Comparison of ENCODE assay signal across 22 cellular contexts in the genomic region with DNA sequence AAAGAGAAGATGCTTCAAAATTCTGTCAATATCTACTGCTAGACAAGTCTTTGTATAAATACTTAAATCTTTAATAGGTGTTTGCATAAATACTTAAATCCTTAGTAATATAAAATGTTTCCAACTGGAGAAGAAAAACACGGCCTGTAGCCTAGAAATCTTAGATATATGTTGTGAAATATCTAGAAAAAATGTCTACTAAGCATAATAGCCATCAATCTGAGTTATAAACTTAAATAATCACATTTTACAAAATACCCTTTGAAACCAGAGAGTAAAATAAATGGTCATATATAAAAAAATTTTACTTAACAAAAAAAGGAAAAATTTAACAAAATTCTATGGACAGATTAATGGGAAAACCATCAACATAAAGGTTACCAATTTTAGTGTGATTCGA.
DNase-seq lines count a peak whose midpoint lies in the region; ATAC-seq, FAIRE-seq and TF ChIP-seq lines count a peak whose summit lies in the region.
"Had no signal": no experiment of that assay in that cellular context is flagged by ENCODE, and none has a peak within 500 bp of the region (broad histone marks: within the 10 kb centered on the region; RNA-seq: fewer than 3 reads in every experiment).

No MANE protein-coding gene starts in this region.

- H2AFZ ChIP-seq in smooth muscle cell (ENCODE audit: low read depth), result no peak overlapping the region
- H2AFZ ChIP-seq: GM23338 had no signal

- no peak for TF ChIP-seq EP300 in A549 (IDR thresholded peaks at IDR 0.05)

- no peaks in the 10 kb centered on the region for H3K27me3 ChIP-seq in smooth muscle cell (ENCODE audit: low read depth)

- no peak for ATAC-seq in A549
- ATAC-seq: CD8-positive, alpha-beta T cell; GM12878; GM23338 had no signal

- peaks cover 30% of the 10 kb centered on the region for H3K4me1 ChIP-seq in A549
- no peaks in the 10 kb centered on the region for H3K4me1 ChIP-seq in smooth muscle cell (ENCODE audit: low read depth)
- H3K4me1 ChIP-seq: Caco-2 had no signal

- CTCF ChIA-PET in A549 (lab: Yijun Ruan, JAX), result no interaction called here

- FAIRE-seq in A549 (lab: Jason Lieb, UNC) (no peak), RCC 7860 (lab: Jason Lieb, UNC) (peak; percentile 62), endometrium (lab: Jason Lieb, UNC) (peak; percentile 45)
- FAIRE-seq: D721Med, GM12878, GM19239, H54 had no signal

- peaks cover 26% of the 10 kb centered on the region for H4K20me1 ChIP-seq in smooth muscle cell (ENCODE audit: low read depth)

- no peak for TF ChIP-seq POLR2A in A549 (IDR thresholded peaks at IDR 0.05; ENCODE audit: low read length)

- POLR2A ChIA-PET in A549 (lab: Yijun Ruan, JAX), result no interaction called here

- no peak overlapping the region for H3K9ac ChIP-seq in smooth muscle cell (ENCODE audit: low read depth)

- H3K79me2 ChIP-seq in smooth muscle cell (ENCODE audit: low read depth), result peaks cover 66% of the 10 kb centered on the region

- H3K4me2 ChIP-seq in A549, result no peak overlapping the region
- H3K4me2 ChIP-seq in smooth muscle cell, result no peak overlapping the region
- H3K4me2 ChIP-seq: GM23338 had no signal

- no peak overlapping the region for H3K27ac ChIP-seq in A549
- peak overlapping the region; percentile 5 for H3K27ac ChIP-seq in smooth muscle cell (ENCODE audit: low read depth)
- no peak overlapping the region for H3K27ac ChIP-seq in coronary artery

- H3K4me3 ChIP-seq in A549 (no peak overlapping the region), smooth muscle cell (no peak overlapping the region), coronary artery (no peak overlapping the region)
- H3K4me3 ChIP-seq: GM12878, GM23338, HAP-1 had no signal

- no peak for TF ChIP-seq RAD21 in A549 (conservative IDR thresholded peaks at IDR 0.05 in 1 of 2, IDR thresholded peaks at IDR 0.05 in 1 of 2)

- peaks cover 22% of the 10 kb centered on the region for H3K36me3 ChIP-seq in smooth muscle cell (ENCODE audit: low read depth)
- H3K36me3 ChIP-seq: HAP-1 had no signal

- WGBS in A549 (ENCODE audit: missing lambda C conversion rate), result 84% methylated on average over 2 of the region's 2 CpGs
- WGBS in smooth muscle cell (ENCODE audit: low lambda C conversion rate), result 90% methylated on average over 2 of the region's 2 CpGs

- DNase-seq in A549 (ENCODE audit: low read depth in 1 of 2, low spot score in 1 of 2), result no peak
- no peak for DNase-seq in RCC 7860 (ENCODE audit: low spot score)
- DNase-seq in smooth muscle cell (lab: John Stamatoyannopoulos, UW; ENCODE audit: unreplicated experiment), result no peak
- no peak for DNase-seq in NCI-H2196 treated with DMSO at 0.1 percent for 48 hours (lab: John Stamatoyannopoulos, UW; ENCODE audit: unreplicated experiment)
- DNase-seq in H4 (ENCODE audit: low spot score), result no peak
- no peak for DNase-seq in coronary artery (ENCODE audit: low spot score)
- DNase-seq: 8988T; C1 segment of cervical spinal cord; Caco-2; CD8-positive, alpha-beta T cell; DMS 273 treated with DMSO at 0.1 percent for 48 hours; DMS79; EL; GDM1; HFFc6 had no signal

- H3F3A ChIP-seq in smooth muscle cell (ENCODE audit: low read depth), result peaks cover 5% of the 10 kb centered on the region

- H3K9me3 ChIP-seq in A549 (no peaks in the 10 kb centered on the region), smooth muscle cell (replicated peaks; ENCODE audit: low read depth) (no peaks in the 10 kb centered on the region)
- H3K9me3 ChIP-seq: Caco-2, HAP-1 had no signal

- TF ChIP-seq CTCF in A549 (IDR thresholded peaks at IDR 0.05), result no peak
- TF ChIP-seq CTCF in smooth muscle cell (IDR thresholded peaks at IDR 0.05; ENCODE audit: borderline replicate concordance, insufficient read depth, poor library complexity, severe bottlenecking), result no peak
- no peak for TF ChIP-seq CTCF in coronary artery (IDR thresholded peaks at IDR 0.05)

TF ChIP-seq in A549, 52 proteins besides CTCF, POLR2A, EP300 and RAD21:
- TF ChIP-seq MAFK (IDR thresholded peaks at IDR 0.05; ENCODE audit: partially characterized antibody), result peak; percentile 85
- TF ChIP-seq GATA3 (IDR thresholded peaks at IDR 0.05; ENCODE audit: borderline replicate concordance), result no peak
